Comparison of ENCODE assay signal across 18 cellular contexts in the genomic region with DNA sequence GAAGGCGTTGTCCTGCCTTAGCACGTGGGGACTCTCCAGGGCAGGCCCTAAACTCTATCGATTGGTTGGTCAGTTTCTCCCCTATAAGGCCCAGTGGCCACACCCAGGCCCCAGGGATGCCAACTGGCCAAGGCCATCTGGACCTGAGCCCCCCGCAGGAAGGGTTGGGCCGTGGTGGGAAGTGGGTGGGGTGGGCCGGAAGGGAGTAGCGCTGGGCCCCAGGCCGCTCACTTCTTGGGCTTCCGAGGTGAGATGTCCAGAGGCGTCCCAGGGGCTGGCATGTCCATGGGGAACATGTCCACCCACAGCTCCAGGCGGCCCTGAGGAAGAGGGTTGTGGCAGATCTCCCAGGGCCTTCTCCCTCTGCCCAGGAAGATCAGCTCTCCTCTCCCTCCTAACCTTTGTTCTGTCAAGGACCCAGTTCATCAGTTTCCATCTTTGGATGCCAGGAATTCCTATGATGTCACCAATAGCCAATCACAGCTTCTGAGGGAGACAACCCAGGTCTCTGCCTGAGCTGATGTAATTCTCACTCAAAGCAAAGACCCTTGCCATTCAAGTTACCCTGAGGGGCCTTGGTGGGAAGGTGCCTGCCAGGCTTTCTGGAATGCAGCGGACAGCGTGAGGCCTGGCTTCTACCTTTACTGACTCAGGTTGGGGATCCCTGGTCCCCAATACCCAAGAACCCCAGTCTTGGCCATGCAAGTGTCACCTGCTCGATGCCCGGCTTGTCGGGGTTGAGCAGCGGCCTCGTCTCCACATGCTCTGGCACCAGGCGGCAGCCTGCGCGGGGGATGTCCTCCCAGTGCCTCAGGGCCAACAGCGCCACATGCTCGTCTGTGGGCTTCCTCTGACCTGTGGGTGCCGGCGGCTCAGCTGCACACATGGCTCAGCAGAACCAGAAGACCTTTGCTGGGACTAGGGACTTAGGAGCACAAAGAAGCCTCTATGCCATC. TPM values are rescaled to one million over a fixed set of nuclear protein-coding genes. Genes with fewer than 3 reads are reported as not detected.
DNase-seq lines count a peak whose midpoint lies in the region; ATAC-seq, FAIRE-seq and TF ChIP-seq lines count a peak whose summit lies in the region.
"Had no signal": no experiment of that assay in that cellular context is flagged by ENCODE, and none has a peak within 500 bp of the region (broad histone marks: within the 10 kb centered on the region; RNA-seq: fewer than 3 reads in every experiment).

No MANE protein-coding gene starts in this region.

- in situ Hi-C loops in SK-MEL-5 (cut with HindIII; ENCODE audit: low pct_unique_long_range_greater_than_20kb, low sequenced_read_pairs) = no loop called here

- no peaks in the 10 kb centered on the region for H3K9me2 ChIP-seq in MM.1S (replicated peaks; ENCODE audit: insufficient read depth, low read length)

- no peaks in the 10 kb centered on the region for H3K79me2 ChIP-seq in MM.1S (ENCODE audit: low read length)

- H3K36me3 ChIP-seq in kidney (ENCODE audit: control insufficient read depth in 1 of 2, insufficient read depth in 2 of 2, low read length in 2 of 2) (no peaks in the 10 kb centered on the region), upper lobe of right lung (no peaks in the 10 kb centered on the region), MM.1S (replicated peaks; ENCODE audit: insufficient read depth, low read length) (no peaks in the 10 kb centered on the region), small intestine (ENCODE audit: control insufficient read depth in 2 of 2, insufficient read depth in 2 of 2, low read length in 2 of 2) (no peaks in the 10 kb centered on the region)
- H3K36me3 ChIP-seq: neutrophil, tibial nerve had no signal

- BruUV-seq in MCF 10A (replicated peaks; lab: Mats Ljungman, UMichigan) = no TSS peak

- FAIRE-seq in kidney (lab: Jason Lieb, UNC) (no peak), small intestine (lab: Jason Lieb, UNC) (no peak)
- FAIRE-seq: endometrium had no signal

- no peak overlapping the region for H2AFZ ChIP-seq in MM.1S (ENCODE audit: low read length)

- no peaks in the 10 kb centered on the region for H3K4me1 Mint-ChIP-seq in MCF 10A (ENCODE audit: insufficient read depth, unreplicated experiment)

- H3K4me1 ChIP-seq in kidney (ENCODE audit: control insufficient read depth in 1 of 2, insufficient read depth in 1 of 2, low read depth in 1 of 2, low read length in 2 of 2) (no peaks in the 10 kb centered on the region), upper lobe of right lung (no peaks in the 10 kb centered on the region), MM.1S (ENCODE audit: low read length) (no peaks in the 10 kb centered on the region), small intestine (ENCODE audit: control insufficient read depth in 2 of 2, insufficient read depth in 1 of 2, low read depth in 1 of 2, low read length in 1 of 2) (no peaks in the 10 kb centered on the region)
- H3K4me1 ChIP-seq: foreskin keratinocyte had no signal

- no peak overlapping the region for H3K4me2 ChIP-seq in MM.1S (ENCODE audit: low read depth, low read length)

- no peak overlapping the region for H3K9ac ChIP-seq in kidney (ENCODE audit: low read length in 2 of 2)
- H3K9ac ChIP-seq in MM.1S (ENCODE audit: low read length) = no peak overlapping the region

- H3K27ac ChIP-seq in kidney (ENCODE audit: low read depth in 2 of 2, low read length in 2 of 2) (no peak overlapping the region), upper lobe of right lung (no peak overlapping the region), MM.1S (ENCODE audit: low read length) (no peak overlapping the region), small intestine (ENCODE audit: low read depth in 1 of 2, low read length in 1 of 2) (no peak overlapping the region)
- H3K27ac ChIP-seq: foreskin keratinocyte, neutrophil had no signal

- H3K9me3 ChIP-seq in kidney (ENCODE audit: control insufficient read depth in 1 of 2, low read length in 2 of 2) (no peaks in the 10 kb centered on the region), upper lobe of right lung (no peaks in the 10 kb centered on the region), MM.1S (replicated peaks; ENCODE audit: insufficient read depth, low read length) (no peaks in the 10 kb centered on the region), small intestine (ENCODE audit: control insufficient read depth, low read depth) (no peaks in the 10 kb centered on the region)
- H3K9me3 ChIP-seq: neutrophil, tibial nerve had no signal

- WGBS in small intestine, 3 donors = 91 to 94% (median 93%) methylated on average over 25 of the region's 25 CpGs

- H3K4me3 Mint-ChIP-seq in MCF 10A (ENCODE audit: unreplicated experiment) = no peak overlapping the region
- H3K4me3 Mint-ChIP-seq: HFFc6, mesothelial cell of epicardium had no signal

- H3K36me3 Mint-ChIP-seq in MCF 10A (ENCODE audit: insufficient read depth, unreplicated experiment) = no peaks in the 10 kb centered on the region
- H3K36me3 Mint-ChIP-seq: mesothelial cell of epicardium had no signal

- CTCF ChIA-PET in MCF 10A (lab: Yijun Ruan, JAX) = no interaction called here

- no peak for ATAC-seq in upper lobe of right lung

- H3F3A ChIP-seq in MM.1S (ENCODE audit: insufficient read depth, low read length) = no peaks in the 10 kb centered on the region

- intact Hi-C loops in kidney (cut with DNase I) = no loop called here
- intact Hi-C loops in upper lobe of right lung (cut with DNase I) = no loop called here
- intact Hi-C loops in MCF 10A (cut with micrococcal nuclease) = no loop called here

- H3K27me3 ChIP-seq in upper lobe of right lung (no peaks in the 10 kb centered on the region), MM.1S (replicated peaks; ENCODE audit: insufficient read depth, low read length) (peaks cover 6% of the 10 kb centered on the region; the same call in 1 of the 2 replicates), small intestine (ENCODE audit: control insufficient read depth in 2 of 2, insufficient read depth in 2 of 2, low read length in 2 of 2) (no peaks in the 10 kb centered on the region)
- H3K27me3 ChIP-seq: neutrophil, tibial nerve had no signal

- H3K9me3 Mint-ChIP-seq in MCF 10A (ENCODE audit: unreplicated experiment) = no peaks in the 10 kb centered on the region
- H3K9me3 Mint-ChIP-seq: HFFc6, mesothelial cell of epicardium had no signal

- no peaks in the 10 kb centered on the region for H4K20me1 ChIP-seq in MM.1S (ENCODE audit: insufficient read depth, low read length)

- TF ChIP-seq CTCF in kidney (IDR thresholded peaks at IDR 0.05; ENCODE audit: borderline replicate concordance, extremely low read depth, insufficient read depth) (no peak), upper lobe of right lung (IDR thresholded peaks at IDR 0.05) (no peak), MCF 10A (IDR thresholded peaks at IDR 0.05; ENCODE audit: unreplicated experiment) (no peak), MM.1S (IDR thresholded peaks at IDR 0.05; ENCODE audit: low read length) (no peak)

- H3K27ac Mint-ChIP-seq in MCF 10A (ENCODE audit: low read depth, unreplicated experiment) = no peak overlapping the region
- H3K27ac Mint-ChIP-seq: HFFc6, mesothelial cell of epicardium had no signal

- DNase-seq in activated naive CD4-positive, alpha-beta T cell treated with anti-CD3 and anti-CD28 coated beads, Interleukin-2, amount 50 U/mL, for 16 hours = peak; percentile 8
- DNase-seq in activated naive CD4-positive, alpha-beta T cell treated with Interleukin-2 at 50 U/mL for 16 hours = no peak
- DNase-seq in SK-MEL-5 (ENCODE audit: low read depth, low spot score) = peak; percentile 30
- peak; percentile 63 for DNase-seq in kidney
- DNase-seq in upper lobe of right lung = peak; percentile 57
- DNase-seq in MCF 10A (ENCODE audit: unreplicated experiment) = no peak
- no peak for DNase-seq in MM.1S
- DNase-seq in small intestine = no peak
- DNase-seq: activated CD4-positive, alpha-beta T cell treated with anti-CD3 and anti-CD28 coated beads for 48 hours; central memory CD4-positive, alpha-beta T cell; KG1; SIG-M5 had no signal

- no peaks in the 10 kb centered on the region for H3K27me3 Mint-ChIP-seq in MCF 10A (ENCODE audit: insufficient read depth, unreplicated experiment)

- H3K4me3 ChIP-seq in kidney (ENCODE audit: low read length in 2 of 2) (no peak overlapping the region), upper lobe of right lung (no peak overlapping the region), MM.1S (ENCODE audit: low read length) (no peak overlapping the region), small intestine (ENCODE audit: low read depth in 1 of 2, low read length in 2 of 2) (no peak overlapping the region)
- H3K4me3 ChIP-seq: tibial nerve had no signal

- POLR2A ChIA-PET in MCF 10A (lab: Yijun Ruan, JAX) = no interaction called here

RNA-seq across cellular contexts. Expression of a gene that starts 14.4 kb away (rescaled TPM):
- not detected in 2 replicates for total RNA-seq in SK-MEL-5 (2014; rRNA removed; shearing (Covaris generic))
- not detected in 2 replicates for polyA plus RNA-seq in SK-MEL-5 (2015; cell fraction: cytosol; rRNA removed)
- not detected in 2 replicates for polyA plus RNA-seq in SK-MEL-5 (2015; cell fraction: nucleus; rRNA removed)
- total RNA-seq in kidney = 0.16 TPM
- polyA plus RNA-seq in kidney (ENCODE audit: insufficient read depth, low read depth, low replicate concordance) = not detected
- 0.69 TPM for total RNA-seq in upper lobe of right lung
- not detected in 2 replicates for total RNA-seq in MCF 10A (2022)
- polyA plus RNA-seq in small intestine = under 1 TPM; 0.22 to 0.66 (median 0.27) TPM
- total RNA-seq: foreskin keratinocyte had no signal
- polyA plus RNA-seq: foreskin keratinocyte had no signal

Comparison
In these comparisons a context has a peak if more than half of its experiments do, and no peak if none do; other contexts are left out.
1. DNase-seq: peak in activated naive CD4-positive, alpha-beta T cell treated with anti-CD3 and anti-CD28 coated beads, Interleukin-2, amount 50 U/mL, for 16 hours (single experiment), SK-MEL-5 (single experiment), kidney (single experiment) and upper lobe of right lung (single experiment); none in activated naive CD4-positive, alpha-beta T cell treated with Interleukin-2 at 50 U/mL for 16 hours (single experiment), MCF 10A (single experiment), MM.1S (single experiment) and small intestine (single experiment).